8 cellular contexts compared by ENCODE assay signal in genomic region chr6:4732691-4733315, GRCh38. TPM values are rescaled to one million over a fixed set of nuclear protein-coding genes. Genes with fewer than 3 reads are reported as not detected.
DNase-seq lines count a peak whose midpoint lies in the region; ATAC-seq and TF ChIP-seq lines count a peak whose summit lies in the region.

No MANE protein-coding gene starts in this region.

- peaks cover 6% of the 10 kb centered on the region for H3K27me3 Mint-ChIP-seq in osteocyte (ENCODE audit: unreplicated experiment)

- no peaks in the 10 kb centered on the region for H3K9me3 Mint-ChIP-seq in osteocyte (ENCODE audit: unreplicated experiment)

- peak overlapping the region; percentile 50 for H3K4me3 Mint-ChIP-seq in osteocyte (ENCODE audit: unreplicated experiment)

- H3K27ac Mint-ChIP-seq in osteocyte (ENCODE audit: unreplicated experiment): peak overlapping the region; percentile 53

- TF ChIP-seq CTCF in fibroblast of mammary gland (conservative IDR thresholded peaks at IDR 0.05; ENCODE audit: control insufficient read depth, insufficient read depth, low read depth, low read length) (no peak), osteocyte (IDR thresholded peaks at IDR 0.05) (no peak), GM13976 (IDR thresholded peaks at IDR 0.05; ENCODE audit: borderline replicate concordance, control extremely low read depth, extremely low read depth, insufficient read depth, missing control alignments) (no peak)

- H3K4me1 Mint-ChIP-seq in osteocyte (ENCODE audit: unreplicated experiment): peaks cover 26% of the 10 kb centered on the region

- ATAC-seq in HG02571 (IDR thresholded peaks at IDR 0.05; ENCODE audit: unreplicated experiment): no peak

- DNase-seq in GM03348 (ENCODE audit: low spot score) (peak; percentile 89), RPMI8226 (peak; percentile 26), fibroblast of mammary gland (ENCODE audit: low read depth) (peak; percentile 93), osteocyte (ENCODE audit: extremely low spot score, unreplicated experiment) (peak; percentile 87), GM13976 (ENCODE audit: low spot score) (no peak), T-helper 1 cell (no peak)
- no peak for DNase-seq in activated CD4-positive, CD25-positive, alpha-beta regulatory T cell (lab: John Stamatoyannopoulos, UW)

- in situ Hi-C loops in GM13976 (cut with MboI; ENCODE audit: low sequenced_read_pairs, unreplicated experiment): no loop called here

- H3K4me3 ChIP-seq in fibroblast of mammary gland (ENCODE audit: control insufficient read depth, low read depth, low read length): peak overlapping the region; percentile 35

- no peaks in the 10 kb centered on the region for H3K36me3 Mint-ChIP-seq in osteocyte (ENCODE audit: unreplicated experiment)

RNA-seq across cellular contexts. Expression of gene CDYL, which starts 43.4 kb away (rescaled TPM):
- 39.8 and 40.4 TPM in 2 replicates for total RNA-seq in osteocyte

Comparison
In these comparisons a context has a peak if more than half of its experiments do, and no peak if none do; other contexts are left out.
1. DNase-seq: peak in GM03348 (single experiment), RPMI8226 (single experiment), fibroblast of mammary gland (single experiment) and osteocyte (single experiment); none in GM13976 (single experiment), T-helper 1 cell (0 of 5) and activated CD4-positive, CD25-positive, alpha-beta regulatory T cell (0 of 4).